Comparison of ENCODE assay signal across 24 cellular contexts in genomic region chr5:86596476-86596875, GRCh38.
"Had no signal": no experiment of that assay in that cellular context is flagged by ENCODE, and none has a peak within 500 bp of the region (broad histone marks: within the 10 kb centered on the region; RNA-seq: fewer than 3 reads in every experiment).

No MANE protein-coding gene starts in this region.

- H3K4me2 ChIP-seq: KMS-11, SK-N-SH had no signal

- H3K27me3 ChIP-seq: Peyer's patch, SJCRH30 had no signal

- H3K4me1 Mint-ChIP-seq: activated naive CD4-positive, alpha-beta T cell treated with anti-CD3 and anti-CD28 coated beads, Interleukin-2, amount 50 U/mL, for 24 hours; central memory CD8-positive, alpha-beta T cell had no signal

- H3K27ac ChIP-seq: KMS-11, Peyer's patch, RWPE1, SJCRH30, WERI-Rb-1 had no signal

- H3K36me3 Mint-ChIP-seq: activated naive CD4-positive, alpha-beta T cell treated with anti-CD3 and anti-CD28 coated beads, Interleukin-2, amount 50 U/mL, for 24 hours had no signal

- H3K4me3 Mint-ChIP-seq: activated CD8-positive, alpha-beta T cell treated with anti-CD3 and anti-CD28 coated beads, Interleukin-2, amount 10 ng/mL, durations not matched to agents 7 days and 5 days; activated naive CD4-positive, alpha-beta T cell treated with anti-CD3 and anti-CD28 coated beads, Interleukin-2, amount 50 U/mL, for 24 hours; central memory CD8-positive, alpha-beta T cell had no signal

- H3K9me2 ChIP-seq: SK-N-SH had no signal

- H3K4me3 ChIP-seq: Peyer's patch, SJCRH30 had no signal

- H3K36me3 ChIP-seq: Peyer's patch, SJCRH30, WERI-Rb-1 had no signal

- H3K4me1 ChIP-seq: Peyer's patch, SJCRH30 had no signal

- DNase-seq: activated CD4-positive, alpha-beta T cell treated with anti-CD3 and anti-CD28 coated beads for 48 hours; activated CD4-positive, alpha-beta T cell treated with anti-CD3 and anti-CD28 coated beads, Interleukin-2, amount 50 U/mL, for 4 hours; activated CD8-positive, alpha-beta memory T cell treated with anti-CD3 and anti-CD28 coated beads, Interleukin-2, amount 50 U/mL, for 48 hours; activated CD8-positive, alpha-beta T cell treated with anti-CD3 and anti-CD28 coated beads, Interleukin-2, amount 10 ng/mL, durations not matched to agents 7 days and 5 days; activated T-cell treated with anti-CD3 and anti-CD28 coated beads, Interleukin-2, amount 50 U/mL, for 1 hour; aorta; NCI-H1105 treated with DMSO at 0.1 percent for 48 hours; NCI-H1436 treated with DMSO at 0.1 percent for 48 hours; NCI-H187; NCI-H2171; NCI-H2227 treated with DMSO at 0.1 percent for 48 hours; NCI-H510A; NCI-H526 treated with DMSO at 0.1 percent for 48 hours; Right ventricle myocardium superior; SJCRH30; SK-N-SH; T-helper 1 cell; WERI-Rb-1 had no signal

- H3K9ac ChIP-seq: KMS-11, SK-N-SH had no signal

- H3K27ac Mint-ChIP-seq: activated CD8-positive, alpha-beta T cell treated with anti-CD3 and anti-CD28 coated beads, Interleukin-2, amount 10 ng/mL, durations not matched to agents 7 days and 5 days; activated naive CD4-positive, alpha-beta T cell treated with anti-CD3 and anti-CD28 coated beads, Interleukin-2, amount 50 U/mL, for 24 hours had no signal

- H3K9me3 Mint-ChIP-seq: activated naive CD4-positive, alpha-beta T cell treated with anti-CD3 and anti-CD28 coated beads, Interleukin-2, amount 50 U/mL, for 24 hours; central memory CD8-positive, alpha-beta T cell had no signal

- ATAC-seq: activated CD4-positive, CD25-positive, alpha-beta regulatory T cell treated with anti-CD3 and anti-CD28 coated beads, Interleukin-2, amount 50 U/mL, for 24 hours; activated CD8-positive, alpha-beta T cell treated with anti-CD3 and anti-CD28 coated beads, Interleukin-2, amount 10 ng/mL, durations not matched to agents 7 days and 5 days had no signal

- H3K9me3 ChIP-seq: Peyer's patch, SJCRH30 had no signal
